In genomic region chr6:157981132-157981394, GRCh38 we compare ENCODE assay signal across 8 cellular contexts. TPM values are rescaled to one million over a fixed set of nuclear protein-coding genes. Genes with fewer than 3 reads are reported as not detected.
DNase-seq lines count a peak whose midpoint lies in the region; ATAC-seq and TF ChIP-seq lines count a peak whose summit lies in the region.

No MANE protein-coding gene starts in this region.

- peaks cover 6 to 12% of the 10 kb centered on the region in 2 donors for H3K4me1 ChIP-seq in muscle layer of duodenum (ENCODE audit: control insufficient read depth in 1 of 2, insufficient read depth in 2 of 2, low read length in 2 of 2)

- H3K27ac ChIP-seq in muscle layer of duodenum (ENCODE audit: low read length) = peak overlapping the region; percentile 19

- no peak for TF ChIP-seq CTCF in cardiac fibroblast (IDR thresholded peaks at IDR 0.05; ENCODE audit: low read depth, low read length)

- H3K36me3 ChIP-seq in muscle layer of duodenum (ENCODE audit: control insufficient read depth in 1 of 2, insufficient read depth in 2 of 2, low read length in 2 of 2) = no peaks in the 10 kb centered on the region

- H3K4me3 ChIP-seq in cardiac fibroblast (replicated peaks in 1 of 2; ENCODE audit: low read depth in 2 of 2, low read length in 2 of 2) (peak overlapping the region; percentile 44 to 79), muscle layer of duodenum (ENCODE audit: low read depth in 1 of 2, low read length in 2 of 2) (peak overlapping the region; percentile 66 to 89)

- no peak for DNase-seq in cardiac fibroblast (ENCODE audit: low read depth in 2 of 2)
- no peak for DNase-seq in COLO829 (ENCODE audit: low spot score)
- no peak for DNase-seq in cerebellum (ENCODE audit: low spot score)
- no peak for DNase-seq in T1000 (lab: John Stamatoyannopoulos, UW)

- H3K27me3 ChIP-seq in muscle layer of duodenum (ENCODE audit: low read depth, low read length) = no peaks in the 10 kb centered on the region

- ATAC-seq in GM19023 (IDR thresholded peaks at IDR 0.05; ENCODE audit: unreplicated experiment) = peak; percentile 33
- ATAC-seq in HG03469 (IDR thresholded peaks at IDR 0.05; ENCODE audit: unreplicated experiment) = peak; percentile 5
- no peak for ATAC-seq in activated CD4-positive, CD25-positive, alpha-beta regulatory T cell treated with anti-CD3 and anti-CD28 coated beads, Interleukin-2, amount 50 U/mL, for 24 hours

- no peaks in the 10 kb centered on the region for H3K9me3 ChIP-seq in muscle layer of duodenum (ENCODE audit: control insufficient read depth in 1 of 2, low read length in 2 of 2)

RNA-seq across cellular contexts. Expression of gene SYNJ2, which starts 0.6 kb away (rescaled TPM):
- total RNA-seq in cerebellum = 68.6 TPM

Comparison
In these comparisons a context has a peak if more than half of its experiments do, and no peak if none do; other contexts are left out.
1. ATAC-seq: peak in GM19023 (single experiment) and HG03469 (single experiment); none in activated CD4-positive, CD25-positive, alpha-beta regulatory T cell treated with anti-CD3 and anti-CD28 coated beads, Interleukin-2, amount 50 U/mL, for 24 hours (0 of 2).